8 cellular contexts compared by ENCODE assay signal in the genomic region with DNA sequence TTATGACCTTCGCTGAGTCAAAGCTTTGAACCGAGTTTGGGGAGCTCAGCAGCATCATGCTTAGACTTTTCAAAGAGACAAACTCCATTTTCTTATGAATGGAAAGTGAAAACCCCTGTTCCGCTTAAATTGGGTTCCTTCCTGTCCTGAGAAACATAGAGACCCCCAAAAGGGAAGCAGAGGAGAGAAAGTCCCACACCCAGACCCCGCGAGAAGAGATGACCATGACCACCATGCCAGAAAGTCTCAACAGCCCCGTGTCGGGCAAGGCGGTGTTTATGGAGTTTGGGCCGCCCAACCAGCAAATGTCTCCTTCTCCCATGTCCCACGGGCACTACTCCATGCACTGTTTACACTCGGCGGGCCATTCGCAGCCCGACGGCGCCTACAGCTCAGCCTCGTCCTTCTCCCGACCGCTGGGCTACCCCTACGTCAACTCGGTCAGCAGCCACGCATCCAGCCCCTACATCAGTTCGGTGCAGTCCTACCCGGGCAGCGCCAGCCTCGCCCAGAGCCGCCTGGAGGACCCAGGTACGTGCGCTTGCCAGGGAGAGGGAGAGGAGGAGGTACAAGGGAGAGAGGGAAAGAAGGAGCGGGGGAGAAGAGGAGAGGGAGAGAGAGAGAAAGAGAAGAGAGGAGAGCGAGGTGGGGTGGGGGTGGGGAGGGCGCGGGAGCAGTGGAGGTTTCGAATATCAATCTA. TPM values are rescaled to one million over a fixed set of nuclear protein-coding genes. Genes with fewer than 3 reads are reported as not detected.
DNase-seq lines count a peak whose midpoint lies in the region; ATAC-seq, FAIRE-seq and TF ChIP-seq lines count a peak whose summit lies in the region.

A gene (plus strand): TSS at position 48 of the 700 bp plus-strand sequence. CDS start 171 bp downstream, at position 219.

- TF ChIP-seq RAD21 in GM12878 (IDR thresholded peaks at IDR 0.05; ENCODE audit: insufficient read depth, low read depth, low read length) = no peak

- intact Hi-C loops in GM12878 (cut with micrococcal nuclease; ENCODE audit: unreplicated experiment) = loop anchor here (5.0 kb wide), 1 partner anchor 88 kb away; a partner anchor contains a TSS

- CTCF ChIA-PET in GM12878 (lab: Yijun Ruan, JAX) = interaction anchor here (0.9 to 1.0 kb wide), 3 partner anchors 13 to 377 kb away, joined by 3 read pairs; no protein-coding TSS in a partner anchor

- H2AFZ ChIP-seq in KMS-11 (ENCODE audit: low read depth) (peak within 1 kb of the TSS; percentile 65), GM12878 (ENCODE audit: control insufficient read depth, low read depth, low read length) (peak within 1 kb of the TSS; percentile 80)

- in situ Hi-C loops in GM12878 (cut with MboI) = no loop called here

- H3K4me2 ChIP-seq in BLaER1 treated with 17β-estradiol and CSF1 and Interleukin-3, amounts not matched to agents 10 nM and 100 nM = peak within 1 kb of the TSS; percentile 83 to 100 (median 92)
- H3K4me2 ChIP-seq in KMS-11 (peak within 1 kb of the TSS; percentile 28), GM12878 (ENCODE audit: control insufficient read depth, insufficient read depth) (peak within 1 kb of the TSS; percentile 97)

- TF ChIP-seq CTCF in KMS-11 (conservative IDR thresholded peaks at IDR 0.05; ENCODE audit: low read depth, low read length) (no peak), GM12878 (IDR thresholded peaks at IDR 0.05 in 2 of 3, conservative IDR thresholded peaks at IDR 0.05 in 1 of 3; ENCODE audit: control insufficient read depth in 2 of 3, extremely low read depth in 1 of 3, insufficient read depth in 1 of 3, low read depth in 3 of 3, low read length in 3 of 3) (no peak)

- peak within 1 kb of the TSS in 6 of 11 experiments; percentile 19 to 49 (median 34); a peak in 6 of 22 replicates for H3K9ac ChIP-seq in BLaER1 treated with 17β-estradiol and CSF1 and Interleukin-3, amounts not matched to agents 10 nM and 100 nM
- H3K9ac ChIP-seq in KMS-11 (no peak within 1 kb of the TSS; the same call in 1 of the 2 replicates), GM12878 (ENCODE audit: control insufficient read depth, insufficient read depth, low read length) (no peak within 1 kb of the TSS)

- ATAC-seq in GM19438 (IDR thresholded peaks at IDR 0.05; ENCODE audit: low read depth, unreplicated experiment) (peak; percentile 5), GM12878 (peak; percentile 9)

- 26% methylated on average over 28 of the region's 34 CpGs for WGBS in GM12878 (ENCODE audit: insufficient coverage, insufficient replicate concordance, low lambda C conversion rate, missing lambda C conversion rate)

- peak within 1 kb of the TSS in 1 of 11 experiments; percentile 15; a peak in 1 of 22 replicates for H3K27ac ChIP-seq in BLaER1 treated with 17β-estradiol and CSF1 and Interleukin-3, amounts not matched to agents 10 nM and 100 nM
- no peak within 1 kb of the TSS for H3K27ac ChIP-seq in KMS-11
- no peak within 1 kb of the TSS for H3K27ac ChIP-seq in GM12878 (ENCODE audit: control insufficient read depth, insufficient read depth)

- H3K4me3 ChIP-seq in BLaER1 treated with 17β-estradiol and CSF1 and Interleukin-3, amounts not matched to agents 10 nM and 100 nM = peak within 1 kb of the TSS; percentile 47 to 73 (median 56)
- H3K4me3 ChIP-seq in KMS-11 (IDR thresholded peaks at IDR 0.05; ENCODE audit: insufficient read depth, low read depth, low read length) (peak within 1 kb of the TSS; percentile 86), GM12878 (peak within 1 kb of the TSS; percentile 69), mononuclear cell (ENCODE audit: low read length) (peak within 1 kb of the TSS; percentile 17)

- H3K79me2 ChIP-seq in KMS-11 (ENCODE audit: insufficient read depth, low read depth) = no peaks in the 10 kb centered on the region
- H3K79me2 ChIP-seq in GM12878 (ENCODE audit: control insufficient read depth, insufficient read depth, low read length) = no peaks in the 10 kb centered on the region

- TF ChIP-seq EP300 in GM12878 (IDR thresholded peaks at IDR 0.05; ENCODE audit: borderline replicate concordance in 1 of 2, control insufficient read depth in 1 of 2, low read depth in 2 of 2, low read length in 2 of 2) = no peak

- SMC1A ChIA-PET in GM12878 (lab: Charles Lee; ENCODE audit: uncharacterized antibody, unreplicated experiment) = interaction anchor here (1.0 to 1.4 kb wide), 2 partner anchors 12 to 35 kb away, joined by 3 to 4 read pairs; no protein-coding TSS in a partner anchor

- no peaks in the 10 kb centered on the region for H3K36me3 ChIP-seq in BLaER1 treated with 17β-estradiol and CSF1 and Interleukin-3, amounts not matched to agents 10 nM and 100 nM
- no peaks in the 10 kb centered on the region for H3K36me3 ChIP-seq in KMS-11 (ENCODE audit: insufficient read depth)
- H3K36me3 ChIP-seq in GM12878 (ENCODE audit: control insufficient read depth in 2 of 2, insufficient read depth in 2 of 2, low read length in 1 of 2) = no peaks in the 10 kb centered on the region

- no peak for DNase-seq in GM12878 (ENCODE audit: low read depth, low spot score)
- no peak for DNase-seq in globus pallidus (ENCODE audit: low spot score)
- DNase-seq in AML-193 (lab: John Stamatoyannopoulos, UW) = no peak
- DNase-seq in EL = no peak

- no peak for TF ChIP-seq POLR2A in GM12878 (IDR thresholded peaks at IDR 0.05; ENCODE audit: low read depth, low read length)

- POLR2A ChIA-PET in GM12878 (lab: Charles Lee) = no interaction called here

- RAD21 ChIA-PET in GM12878 (lab: Charles Lee; ENCODE audit: unreplicated experiment) = no interaction called here

- BruUV-seq in GM12878 (replicated peaks; lab: Mats Ljungman, UMichigan) = no TSS peak

- peaks cover 12 to 38% (median 20%) of the 10 kb centered on the region in 10 experiments for H3K4me1 ChIP-seq in BLaER1 treated with 17β-estradiol and CSF1 and Interleukin-3, amounts not matched to agents 10 nM and 100 nM
- H3K4me1 ChIP-seq in KMS-11 (ENCODE audit: low read depth, poor library complexity, severe bottlenecking) (peaks cover 4% of the 10 kb centered on the region), GM12878 (ENCODE audit: control insufficient read depth, insufficient read depth, low read length) (peaks cover 17% of the 10 kb centered on the region), mononuclear cell (ENCODE audit: insufficient read depth, low read length) (peaks cover 62% of the 10 kb centered on the region)

- H4K20me1 ChIP-seq in BLaER1 treated with 17β-estradiol and CSF1 and Interleukin-3, amounts not matched to agents 10 nM and 100 nM = peaks cover 0 to 100% (median 99%) of the 10 kb centered on the region in 11 experiments; a peak in 19 of 22 replicates
- no peaks in the 10 kb centered on the region for H4K20me1 ChIP-seq in KMS-11 (ENCODE audit: insufficient read depth)
- peaks cover 10% of the 10 kb centered on the region for H4K20me1 ChIP-seq in GM12878 (ENCODE audit: control insufficient read depth, insufficient read depth)

- H3K27me3 ChIP-seq in BLaER1 treated with 17β-estradiol and CSF1 and Interleukin-3, amounts not matched to agents 10 nM and 100 nM = peaks cover 100% of the 10 kb centered on the region in 11 experiments
- peaks cover 56% of the 10 kb centered on the region for H3K27me3 ChIP-seq in KMS-11 (ENCODE audit: insufficient read depth, low read depth)
- peaks cover 45 to 72% of the 10 kb centered on the region in 2 experiments for H3K27me3 ChIP-seq in GM12878 (replicated peaks in 1 of 2; ENCODE audit: control insufficient read depth in 2 of 2, insufficient read depth in 2 of 2, low read length in 1 of 2)
- H3K27me3 ChIP-seq in mononuclear cell (ENCODE audit: insufficient read depth, low read length) = peaks cover 100% of the 10 kb centered on the region

- no peak for FAIRE-seq in GM12878 (lab: Jason Lieb, UNC)

- peaks cover 9 to 43% (median 22%) of the 10 kb centered on the region in 11 experiments; a peak in 21 of 22 replicates for H3K9me3 ChIP-seq in BLaER1 treated with 17β-estradiol and CSF1 and Interleukin-3, amounts not matched to agents 10 nM and 100 nM (replicated peaks in 1 of 11)
- H3K9me3 ChIP-seq in GM12878 (replicated peaks; ENCODE audit: control insufficient read depth, insufficient read depth, low read length) = no peaks in the 10 kb centered on the region; the same call in 2 of the 3 replicates
- H3K9me3 ChIP-seq in mononuclear cell (ENCODE audit: low read depth, low read length) = no peaks in the 10 kb centered on the region

RNA-seq across cellular contexts. Expression of the gene that starts here (rescaled TPM):
- not detected in 2 replicates for total RNA-seq in GM12878 (2013; cell fraction: nucleolus; rRNA removed)
- total RNA-seq in GM12878 (2014; rRNA removed) (not detected in 2 replicates), GM12878 (2014; rRNA removed; fragmentation: Illumina TruSeq; extraction: Trizol) (not detected in 2 replicates), GM12878 (2021) (not detected in 2 replicates), mononuclear cell (not detected)
- not detected for polyA plus RNA-seq in GM12878 (2011; ENCODE audit: low read depth)
- polyA plus RNA-seq in GM12878 (2011; rRNA removed) (not detected in 2 replicates), GM12878 (2014; fragmentation: Illumina TruSeq; extraction: Trizol) (0.06 TPM in 1 of 2 replicates, not detected in the other), GM12878 (2014; fragmentation: Nextera tagmentation; extraction: Ambion mirVana) (not detected), GM12878 (2014; rRNA removed) (not detected in 2 replicates), GM12878 (2016; fragmentation: Nextera tagmentation; extraction: Ambion mirVana) (not detected)
- polyA plus RNA-seq in GM12878 (2011; cell fraction: cytosol; rRNA removed) = not detected in 2 replicates
- 0.18 TPM in 1 of 2 replicates, not detected in the other for polyA plus RNA-seq in GM12878 (2011; cell fraction: nucleus; rRNA removed)
- polyA plus RNA-seq in GM12878 (2012) = 0.08 and 0.24 TPM in 2 replicates
- not detected in 2 replicates for polyA minus RNA-seq in GM12878 (2011; rRNA and poly(A)+ RNA removed)
- not detected in 2 replicates for polyA minus RNA-seq in GM12878 (2011; cell fraction: cytosol; rRNA and poly(A)+ RNA removed)
- polyA minus RNA-seq in GM12878 (2011; cell fraction: nucleus; rRNA and poly(A)+ RNA removed) = not detected in 2 replicates

Comparison
In these comparisons a context has a peak if more than half of its experiments do, and no peak if none do; other contexts are left out.
1. Peak in ATAC-seq, H3K4me3 ChIP-seq and H3K4me2 ChIP-seq in GM12878; RNA of the gene not detected or under 1 TPM.
2. H3K4me2 ChIP-seq: peak in every context shown above with its lines; median percentile 97 in GM12878; 92 in BLaER1 treated with 17β-estradiol and CSF1 and Interleukin-3, amounts not matched to agents 10 nM and 100 nM; 28 in KMS-11.
3. H3K4me3 ChIP-seq: peak in every context shown above with its lines; median percentile 86 in KMS-11; 69 in GM12878; 56 in BLaER1 treated with 17β-estradiol and CSF1 and Interleukin-3, amounts not matched to agents 10 nM and 100 nM; 17 in mononuclear cell.
4. H3K9ac ChIP-seq: peak in BLaER1 treated with 17β-estradiol and CSF1 and Interleukin-3, amounts not matched to agents 10 nM and 100 nM (6 of 11); none in KMS-11 (single experiment) and GM12878 (single experiment).